In the genomic region with DNA sequence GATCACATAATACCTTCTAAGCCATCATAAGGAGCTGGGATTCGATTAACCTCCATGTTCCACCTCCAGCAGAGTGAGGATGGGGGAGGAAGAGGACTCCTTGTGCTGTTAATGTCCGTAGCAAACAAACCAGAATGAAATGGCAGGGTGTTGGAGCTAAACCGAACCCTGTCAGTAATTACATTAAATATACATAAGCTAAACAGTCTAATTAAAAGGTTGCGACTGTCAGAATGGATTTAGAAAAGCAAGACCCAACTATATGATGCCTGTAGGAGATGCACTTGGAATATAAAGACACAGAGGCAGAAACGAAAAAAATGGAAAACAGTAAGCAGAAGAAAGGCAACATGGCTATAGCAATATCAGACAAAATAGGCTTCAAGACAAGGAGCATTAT, we compare ENCODE assay signal across 15 cellular contexts.
"Had no signal": no experiment of that assay in that cellular context is flagged by ENCODE, and none has a peak within 500 bp of the region (broad histone marks: within the 10 kb centered on the region; RNA-seq: fewer than 3 reads in every experiment).

No MANE protein-coding gene starts in this region.

- H3K9me3 Mint-ChIP-seq: activated naive CD8-positive, alpha-beta T cell treated with anti-CD3 and anti-CD28 coated beads, Interleukin-2, amount 10 ng/mL, durations not matched to agents 7 days and 5 days had no signal

- H3K36me3 ChIP-seq: right lobe of liver, thyroid gland had no signal

- H3K27me3 ChIP-seq: right lobe of liver, thyroid gland had no signal

- H3K27ac ChIP-seq: right lobe of liver, thyroid gland, VCaP had no signal

- DNase-seq: activated CD4-positive, alpha-beta T cell treated with anti-CD3 and anti-CD28 coated beads for 4 hours; activated gamma-delta T cell; activated naive CD8-positive, alpha-beta T cell treated with anti-CD3 and anti-CD28 coated beads, Interleukin-2, amount 10 ng/mL, durations not matched to agents 7 days and 5 days; activated T-cell treated with anti-CD3 and anti-CD28 coated beads, Interleukin-2, amount 50 U/mL, for 1 hour; central memory CD4-positive, alpha-beta T cell; cortex of kidney; effector memory CD4-positive, alpha-beta T cell; foreskin fibroblast; hypothalamus; kidney glomerular epithelial cell; right lobe of liver; thyroid gland had no signal

- H3K4me3 Mint-ChIP-seq: brain had no signal

- H3K4me1 ChIP-seq: thyroid gland had no signal

- H3K9me3 ChIP-seq: right lobe of liver, thyroid gland had no signal

- H3K4me3 ChIP-seq: right lobe of liver, smooth muscle cell, thyroid gland had no signal

- ATAC-seq: right lobe of liver had no signal

- H3K27me3 Mint-ChIP-seq: activated naive CD8-positive, alpha-beta T cell treated with anti-CD3 and anti-CD28 coated beads, Interleukin-2, amount 10 ng/mL, durations not matched to agents 7 days and 5 days had no signal
